ENCODE assay signal across 29 cellular contexts in the genomic region with DNA sequence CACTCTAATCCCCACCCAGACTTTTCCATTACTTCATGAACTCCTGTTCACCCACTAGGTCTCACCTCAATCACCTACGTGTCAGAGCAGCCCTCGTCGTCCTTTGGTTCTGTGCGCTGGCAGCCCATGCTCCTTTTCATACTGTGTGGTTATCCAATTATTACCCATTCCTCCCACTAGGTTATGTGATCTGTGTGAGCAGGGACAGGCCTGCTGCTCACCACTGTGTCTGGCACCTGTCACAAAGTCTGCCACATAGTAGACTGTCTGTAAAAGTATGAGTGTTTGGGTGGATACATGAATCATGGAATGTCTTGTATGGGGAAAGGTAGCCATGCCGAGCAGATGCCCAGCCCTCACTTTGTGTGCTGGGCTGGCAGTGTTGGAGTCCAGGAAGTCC.
"Had no signal": no experiment of that assay in that cellular context is flagged by ENCODE, and none has a peak within 500 bp of the region (broad histone marks: within the 10 kb centered on the region; RNA-seq: fewer than 3 reads in every experiment).

No MANE protein-coding gene starts in this region.

- ATAC-seq: activated CD8-positive, alpha-beta memory T cell treated with anti-CD3 and anti-CD28 coated beads, Interleukin-2, amount 10 ng/mL, durations not matched to agents 7 days and 5 days; activated CD8-positive, alpha-beta T cell treated with anti-CD3 and anti-CD28 coated beads, Interleukin-2, amount 10 ng/mL, durations not matched to agents 7 days and 5 days; heart right ventricle; naive thymus-derived CD4-positive, alpha-beta T cell had no signal

- H3K9me3 ChIP-seq: colonic mucosa, heart right ventricle, left ventricle myocardium inferior, ovary, sigmoid colon, testis, transverse colon had no signal

- H3K4me1 Mint-ChIP-seq: activated B cell treated with CpG ODN at 0.5 μM for 24 hours; activated CD8-positive, alpha-beta memory T cell treated with anti-CD3 and anti-CD28 coated beads, Interleukin-2, amount 10 ng/mL, durations not matched to agents 7 days and 5 days; brain; naive thymus-derived CD4-positive, alpha-beta T cell had no signal

- DNase-seq: activated B cell treated with CpG ODN at 0.5 μM for 24 hours; activated CD4-positive, alpha-beta T cell treated with anti-CD3 and anti-CD28 coated beads, Interleukin-2, amount 50 U/mL, for 1 hour; activated CD8-positive, alpha-beta memory T cell treated with anti-CD3 and anti-CD28 coated beads, Interleukin-2, amount 10 ng/mL, durations not matched to agents 7 days and 5 days; activated CD8-positive, alpha-beta T cell treated with anti-CD3 and anti-CD28 coated beads, Interleukin-2, amount 10 ng/mL, durations not matched to agents 7 days and 5 days; activated T-cell treated with anti-CD3 and anti-CD28 coated beads, Interleukin-2, amount 50 U/mL, for 48 hours; aorta; cerebellar nuclear complex; colonic mucosa; effector CD8-positive, alpha-beta T cell; foreskin fibroblast; heart right ventricle; kidney glomerular epithelial cell; left ventricle myocardium inferior; naive thymus-derived CD4-positive, alpha-beta T cell; ovary; sigmoid colon; stimulated activated CD4-positive, alpha-beta T cell treated with anti-CD3 and anti-CD28 coated beads, Interleukin-15, amount 100 ng/mL, for 24 hours; stimulated activated CD4-positive, alpha-beta T cell treated with anti-CD3 and anti-CD28 coated beads, Interleukin-2, amount 100 ng/mL, for 24 hours; stimulated activated naive CD4-positive, alpha-beta T cell; T-helper 1 cell; testis; transverse colon had no signal

- H3K36me3 ChIP-seq: cardiac muscle cell, colonic mucosa, heart right ventricle, left ventricle myocardium inferior, ovary, sigmoid colon, transverse colon had no signal

- H3K27ac Mint-ChIP-seq: activated B cell treated with CpG ODN at 0.5 μM for 24 hours; activated CD8-positive, alpha-beta memory T cell treated with anti-CD3 and anti-CD28 coated beads, Interleukin-2, amount 10 ng/mL, durations not matched to agents 7 days and 5 days; activated CD8-positive, alpha-beta T cell treated with anti-CD3 and anti-CD28 coated beads, Interleukin-2, amount 10 ng/mL, durations not matched to agents 7 days and 5 days; activated naive CD8-positive, alpha-beta T cell; activated T-helper 2 cell treated with anti-CD3 and anti-CD28 coated beads, Interferon-gamma antibody, Interleukin-2, Interleukin-4, amounts not matched to agents 10 μg/mL and 5 μg/mL and 100 μg/mL, durations not matched to agents 14 hours and 24 hours and 36 hours; brain; naive thymus-derived CD4-positive, alpha-beta T cell; progenitor cell of endocrine pancreas; T-helper 2 cell treated with Interferon-gamma antibody and Interleukin-4, amounts not matched to agents 5 μg/mL and 100 μg/mL, for 36 hours had no signal

- H3K27ac ChIP-seq: cardiac muscle cell, colonic mucosa, heart right ventricle, left ventricle myocardium inferior, ovary, sigmoid colon, testis, transverse colon had no signal

- H3K4me1 ChIP-seq: colonic mucosa, heart right ventricle, left ventricle myocardium inferior, sigmoid colon, testis had no signal

- H3K4me3 Mint-ChIP-seq: activated B cell treated with CpG ODN at 0.5 μM for 24 hours; activated CD8-positive, alpha-beta memory T cell treated with anti-CD3 and anti-CD28 coated beads, Interleukin-2, amount 10 ng/mL, durations not matched to agents 7 days and 5 days; activated CD8-positive, alpha-beta T cell treated with anti-CD3 and anti-CD28 coated beads, Interleukin-2, amount 10 ng/mL, durations not matched to agents 7 days and 5 days; activated naive CD8-positive, alpha-beta T cell; brain; naive thymus-derived CD4-positive, alpha-beta T cell; T-helper 2 cell treated with Interferon-gamma antibody and Interleukin-4, amounts not matched to agents 5 μg/mL and 100 μg/mL, for 36 hours had no signal

- H3K9me3 Mint-ChIP-seq: activated B cell treated with CpG ODN at 0.5 μM for 24 hours; activated T-helper 2 cell treated with anti-CD3 and anti-CD28 coated beads, Interferon-gamma antibody, Interleukin-2, Interleukin-4, amounts not matched to agents 10 μg/mL and 5 μg/mL and 100 μg/mL, durations not matched to agents 14 hours and 24 hours and 36 hours; brain; T-helper 2 cell treated with Interferon-gamma antibody and Interleukin-4, amounts not matched to agents 5 μg/mL and 100 μg/mL, for 36 hours had no signal

- H3K36me3 Mint-ChIP-seq: activated CD8-positive, alpha-beta memory T cell treated with anti-CD3 and anti-CD28 coated beads, Interleukin-2, amount 10 ng/mL, durations not matched to agents 7 days and 5 days; activated naive CD8-positive, alpha-beta T cell; brain had no signal

- H3K27me3 ChIP-seq: colonic mucosa, ovary, sigmoid colon, testis, transverse colon had no signal

- H3K4me3 ChIP-seq: cardiac muscle cell, colonic mucosa, heart right ventricle, left ventricle myocardium inferior, lung, ovary, sigmoid colon, testis, transverse colon had no signal
